1 cellular context compared by ENCODE assay signal in the genomic region with DNA sequence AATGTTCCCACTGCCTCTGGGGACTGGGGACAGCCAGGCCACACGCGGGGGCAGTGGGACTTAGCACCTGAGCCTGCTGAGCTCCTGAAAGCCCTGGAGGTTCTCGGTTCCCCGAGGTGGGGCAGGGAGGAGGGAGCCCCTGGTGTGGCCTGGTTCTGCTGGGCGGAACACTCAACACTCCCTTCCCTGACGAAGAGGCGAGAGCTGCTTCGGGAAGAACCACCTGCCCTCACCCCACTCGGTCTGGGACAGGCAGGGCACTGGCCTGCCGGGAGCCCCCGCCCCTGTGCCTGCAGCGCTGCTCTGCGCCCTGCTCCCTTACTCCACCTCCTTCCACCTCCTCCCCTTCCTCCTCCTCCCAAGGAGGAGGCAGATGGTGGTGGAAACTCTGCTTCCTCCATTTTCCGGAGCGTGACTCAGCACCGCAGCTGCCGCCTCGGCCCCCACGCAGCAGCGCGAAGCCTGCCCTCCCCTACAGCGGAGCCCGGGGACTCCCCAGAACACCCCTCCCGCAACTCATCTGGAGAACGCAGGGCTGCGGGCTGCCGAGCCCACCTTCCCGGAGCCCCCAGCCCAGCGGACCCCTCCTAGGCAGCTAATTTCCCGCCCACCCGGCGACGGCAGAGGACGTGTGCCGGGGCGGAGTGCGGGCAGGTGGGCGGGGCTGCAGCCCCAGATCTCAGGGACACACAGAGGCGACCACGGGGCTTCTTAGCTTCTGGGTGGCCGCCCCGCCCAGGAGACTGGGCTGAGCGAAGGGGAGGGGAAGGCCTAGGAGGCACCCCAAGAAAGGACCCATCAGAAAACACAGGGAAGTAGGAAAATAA.
A peak's percentile ranks its signal among the peaks of the same experiment; 100 is the strongest.
TF ChIP-seq lines count a peak whose summit lies in the region.

No MANE protein-coding gene starts in this region.

TF ChIP-seq in GM12878, 131 proteins besides CTCF, POLR2A, EP300 and RAD21 (continued from another document and continues in another):
- TF ChIP-seq, protein P1, sequence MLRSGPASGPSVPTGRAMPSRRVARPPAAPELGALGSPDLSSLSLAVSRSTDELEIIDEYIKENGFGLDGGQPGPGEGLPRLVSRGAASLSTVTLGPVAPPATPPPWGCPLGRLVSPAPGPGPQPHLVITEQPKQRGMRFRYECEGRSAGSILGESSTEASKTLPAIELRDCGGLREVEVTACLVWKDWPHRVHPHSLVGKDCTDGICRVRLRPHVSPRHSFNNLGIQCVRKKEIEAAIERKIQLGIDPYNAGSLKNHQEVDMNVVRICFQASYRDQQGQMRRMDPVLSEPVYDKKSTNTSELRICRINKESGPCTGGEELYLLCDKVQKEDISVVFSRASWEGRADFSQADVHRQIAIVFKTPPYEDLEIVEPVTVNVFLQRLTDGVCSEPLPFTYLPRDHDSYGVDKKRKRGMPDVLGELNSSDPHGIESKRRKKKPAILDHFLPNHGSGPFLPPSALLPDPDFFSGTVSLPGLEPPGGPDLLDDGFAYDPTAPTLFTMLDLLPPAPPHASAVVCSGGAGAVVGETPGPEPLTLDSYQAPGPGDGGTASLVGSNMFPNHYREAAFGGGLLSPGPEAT (IDR thresholded peaks at IDR 0.05; ENCODE audit: low read depth), result peak; percentile 72
- TF ChIP-seq TARDBP (IDR thresholded peaks at IDR 0.05; ENCODE audit: borderline replicate concordance) (no peak), ZNF24 (IDR thresholded peaks at IDR 0.05) (no peak), NR2C2 (IDR thresholded peaks at IDR 0.05; ENCODE audit: borderline replicate concordance, control insufficient read depth, insufficient read length, low read depth) (no peak), TAF1 (IDR thresholded peaks at IDR 0.05; ENCODE audit: borderline replicate concordance, low read depth, low read length) (no peak), EED (IDR thresholded peaks at IDR 0.05; ENCODE audit: low read depth) (peak; percentile 67), SMAD1 (IDR thresholded peaks at IDR 0.05; ENCODE audit: low read depth, partially characterized antibody) (no peak), KDM1A (IDR thresholded peaks at IDR 0.05; ENCODE audit: borderline replicate concordance) (no peak), PAX5 (IDR thresholded peaks at IDR 0.05; ENCODE audit: borderline replicate concordance, low read depth, low read length) (no peak), ZSCAN29 (IDR thresholded peaks at IDR 0.05) (no peak), POLR2AphosphoS2 (IDR thresholded peaks at IDR 0.05; ENCODE audit: low read depth, low read length) (no peak), IKZF1 (conservative IDR thresholded peaks at IDR 0.05) (peak; percentile 94), NR2F1 (conservative IDR thresholded peaks at IDR 0.05) (0 out of 2 replicates have a peak, but pooled peaks have one; percentile 7), HDGF (IDR thresholded peaks at IDR 0.05) (0 out of 2 replicates have a peak, but pooled peaks have one; percentile 33), ZBTB40 (IDR thresholded peaks at IDR 0.05; ENCODE audit: borderline replicate concordance) (no peak), KAT2A (conservative IDR thresholded peaks at IDR 0.05; ENCODE audit: control insufficient read depth, low read depth, low read length) (no peak), SIN3A (IDR thresholded peaks at IDR 0.05; ENCODE audit: low read depth, low read length) (no peak), NRF1 (conservative IDR thresholded peaks at IDR 0.05; ENCODE audit: low read depth, low read length) (no peak), CREM (IDR thresholded peaks at IDR 0.05; ENCODE audit: low read depth) (no peak), SREBF2 (IDR thresholded peaks at IDR 0.05; ENCODE audit: low read length) (no peak), ZNF384 (IDR thresholded peaks at IDR 0.05; ENCODE audit: borderline replicate concordance, low read depth, low read length) (no peak), E2F4 (IDR thresholded peaks at IDR 0.05; ENCODE audit: low read depth, low read length) (0 out of 2 replicates have a peak, but pooled peaks have one; percentile 11), TCF12 (IDR thresholded peaks at IDR 0.05; ENCODE audit: low read depth, low read length) (peak; percentile 73)
- TF ChIP-seq, protein P2, sequence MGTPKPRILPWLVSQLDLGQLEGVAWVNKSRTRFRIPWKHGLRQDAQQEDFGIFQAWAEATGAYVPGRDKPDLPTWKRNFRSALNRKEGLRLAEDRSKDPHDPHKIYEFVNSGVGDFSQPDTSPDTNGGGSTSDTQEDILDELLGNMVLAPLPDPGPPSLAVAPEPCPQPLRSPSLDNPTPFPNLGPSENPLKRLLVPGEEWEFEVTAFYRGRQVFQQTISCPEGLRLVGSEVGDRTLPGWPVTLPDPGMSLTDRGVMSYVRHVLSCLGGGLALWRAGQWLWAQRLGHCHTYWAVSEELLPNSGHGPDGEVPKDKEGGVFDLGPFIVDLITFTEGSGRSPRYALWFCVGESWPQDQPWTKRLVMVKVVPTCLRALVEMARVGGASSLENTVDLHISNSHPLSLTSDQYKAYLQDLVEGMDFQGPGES (IDR thresholded peaks at IDR 0.05), result no peak
- TF ChIP-seq, protein P3, sequence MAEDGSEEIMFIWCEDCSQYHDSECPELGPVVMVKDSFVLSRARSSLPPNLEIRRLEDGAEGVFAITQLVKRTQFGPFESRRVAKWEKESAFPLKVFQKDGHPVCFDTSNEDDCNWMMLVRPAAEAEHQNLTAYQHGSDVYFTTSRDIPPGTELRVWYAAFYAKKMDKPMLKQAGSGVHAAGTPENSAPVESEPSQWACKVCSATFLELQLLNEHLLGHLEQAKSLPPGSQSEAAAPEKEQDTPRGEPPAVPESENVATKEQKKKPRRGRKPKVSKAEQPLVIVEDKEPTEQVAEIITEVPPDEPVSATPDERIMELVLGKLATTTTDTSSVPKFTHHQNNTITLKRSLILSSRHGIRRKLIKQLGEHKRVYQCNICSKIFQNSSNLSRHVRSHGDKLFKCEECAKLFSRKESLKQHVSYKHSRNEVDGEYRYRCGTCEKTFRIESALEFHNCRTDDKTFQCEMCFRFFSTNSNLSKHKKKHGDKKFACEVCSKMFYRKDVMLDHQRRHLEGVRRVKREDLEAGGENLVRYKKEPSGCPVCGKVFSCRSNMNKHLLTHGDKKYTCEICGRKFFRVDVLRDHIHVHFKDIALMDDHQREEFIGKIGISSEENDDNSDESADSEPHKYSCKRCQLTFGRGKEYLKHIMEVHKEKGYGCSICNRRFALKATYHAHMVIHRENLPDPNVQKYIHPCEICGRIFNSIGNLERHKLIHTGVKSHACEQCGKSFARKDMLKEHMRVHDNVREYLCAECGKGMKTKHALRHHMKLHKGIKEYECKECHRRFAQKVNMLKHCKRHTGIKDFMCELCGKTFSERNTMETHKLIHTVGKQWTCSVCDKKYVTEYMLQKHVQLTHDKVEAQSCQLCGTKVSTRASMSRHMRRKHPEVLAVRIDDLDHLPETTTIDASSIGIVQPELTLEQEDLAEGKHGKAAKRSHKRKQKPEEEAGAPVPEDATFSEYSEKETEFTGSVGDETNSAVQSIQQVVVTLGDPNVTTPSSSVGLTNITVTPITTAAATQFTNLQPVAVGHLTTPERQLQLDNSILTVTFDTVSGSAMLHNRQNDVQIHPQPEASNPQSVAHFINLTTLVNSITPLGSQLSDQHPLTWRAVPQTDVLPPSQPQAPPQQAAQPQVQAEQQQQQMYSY (CRISPR knock-in tag; IDR thresholded peaks at IDR 0.05), result no peak
- TF ChIP-seq, protein P4, sequence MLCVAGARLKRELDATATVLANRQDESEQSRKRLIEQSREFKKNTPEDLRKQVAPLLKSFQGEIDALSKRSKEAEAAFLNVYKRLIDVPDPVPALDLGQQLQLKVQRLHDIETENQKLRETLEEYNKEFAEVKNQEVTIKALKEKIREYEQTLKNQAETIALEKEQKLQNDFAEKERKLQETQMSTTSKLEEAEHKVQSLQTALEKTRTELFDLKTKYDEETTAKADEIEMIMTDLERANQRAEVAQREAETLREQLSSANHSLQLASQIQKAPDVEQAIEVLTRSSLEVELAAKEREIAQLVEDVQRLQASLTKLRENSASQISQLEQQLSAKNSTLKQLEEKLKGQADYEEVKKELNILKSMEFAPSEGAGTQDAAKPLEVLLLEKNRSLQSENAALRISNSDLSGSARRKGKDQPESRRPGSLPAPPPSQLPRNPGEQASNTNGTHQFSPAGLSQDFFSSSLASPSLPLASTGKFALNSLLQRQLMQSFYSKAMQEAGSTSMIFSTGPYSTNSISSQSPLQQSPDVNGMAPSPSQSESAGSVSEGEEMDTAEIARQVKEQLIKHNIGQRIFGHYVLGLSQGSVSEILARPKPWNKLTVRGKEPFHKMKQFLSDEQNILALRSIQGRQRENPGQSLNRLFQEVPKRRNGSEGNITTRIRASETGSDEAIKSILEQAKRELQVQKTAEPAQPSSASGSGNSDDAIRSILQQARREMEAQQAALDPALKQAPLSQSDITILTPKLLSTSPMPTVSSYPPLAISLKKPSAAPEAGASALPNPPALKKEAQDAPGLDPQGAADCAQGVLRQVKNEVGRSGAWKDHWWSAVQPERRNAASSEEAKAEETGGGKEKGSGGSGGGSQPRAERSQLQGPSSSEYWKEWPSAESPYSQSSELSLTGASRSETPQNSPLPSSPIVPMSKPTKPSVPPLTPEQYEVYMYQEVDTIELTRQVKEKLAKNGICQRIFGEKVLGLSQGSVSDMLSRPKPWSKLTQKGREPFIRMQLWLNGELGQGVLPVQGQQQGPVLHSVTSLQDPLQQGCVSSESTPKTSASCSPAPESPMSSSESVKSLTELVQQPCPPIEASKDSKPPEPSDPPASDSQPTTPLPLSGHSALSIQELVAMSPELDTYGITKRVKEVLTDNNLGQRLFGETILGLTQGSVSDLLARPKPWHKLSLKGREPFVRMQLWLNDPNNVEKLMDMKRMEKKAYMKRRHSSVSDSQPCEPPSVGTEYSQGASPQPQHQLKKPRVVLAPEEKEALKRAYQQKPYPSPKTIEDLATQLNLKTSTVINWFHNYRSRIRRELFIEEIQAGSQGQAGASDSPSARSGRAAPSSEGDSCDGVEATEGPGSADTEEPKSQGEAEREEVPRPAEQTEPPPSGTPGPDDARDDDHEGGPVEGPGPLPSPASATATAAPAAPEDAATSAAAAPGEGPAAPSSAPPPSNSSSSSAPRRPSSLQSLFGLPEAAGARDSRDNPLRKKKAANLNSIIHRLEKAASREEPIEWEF (IDR thresholded peaks at IDR 0.05; ENCODE audit: insufficient replicate concordance, low read depth, low read length), result no peak
- TF ChIP-seq, protein P5, sequence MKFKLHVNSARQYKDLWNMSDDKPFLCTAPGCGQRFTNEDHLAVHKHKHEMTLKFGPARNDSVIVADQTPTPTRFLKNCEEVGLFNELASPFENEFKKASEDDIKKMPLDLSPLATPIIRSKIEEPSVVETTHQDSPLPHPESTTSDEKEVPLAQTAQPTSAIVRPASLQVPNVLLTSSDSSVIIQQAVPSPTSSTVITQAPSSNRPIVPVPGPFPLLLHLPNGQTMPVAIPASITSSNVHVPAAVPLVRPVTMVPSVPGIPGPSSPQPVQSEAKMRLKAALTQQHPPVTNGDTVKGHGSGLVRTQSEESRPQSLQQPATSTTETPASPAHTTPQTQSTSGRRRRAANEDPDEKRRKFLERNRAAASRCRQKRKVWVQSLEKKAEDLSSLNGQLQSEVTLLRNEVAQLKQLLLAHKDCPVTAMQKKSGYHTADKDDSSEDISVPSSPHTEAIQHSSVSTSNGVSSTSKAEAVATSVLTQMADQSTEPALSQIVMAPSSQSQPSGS (IDR thresholded peaks at IDR 0.05; ENCODE audit: low read length), result no peak
- TF ChIP-seq, protein P6, sequence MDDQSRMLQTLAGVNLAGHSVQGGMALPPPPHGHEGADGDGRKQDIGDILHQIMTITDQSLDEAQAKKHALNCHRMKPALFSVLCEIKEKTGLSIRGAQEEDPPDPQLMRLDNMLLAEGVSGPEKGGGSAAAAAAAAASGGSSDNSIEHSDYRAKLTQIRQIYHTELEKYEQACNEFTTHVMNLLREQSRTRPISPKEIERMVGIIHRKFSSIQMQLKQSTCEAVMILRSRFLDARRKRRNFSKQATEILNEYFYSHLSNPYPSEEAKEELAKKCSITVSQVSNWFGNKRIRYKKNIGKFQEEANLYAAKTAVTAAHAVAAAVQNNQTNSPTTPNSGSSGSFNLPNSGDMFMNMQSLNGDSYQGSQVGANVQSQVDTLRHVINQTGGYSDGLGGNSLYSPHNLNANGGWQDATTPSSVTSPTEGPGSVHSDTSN (IDR thresholded peaks at IDR 0.05; ENCODE audit: insufficient replicate concordance, low read depth, low read length), result no peak
